ENCODE assay signal across 1 cellular context in genomic region chr10:14543048-14543903, GRCh38.
TF ChIP-seq lines count a peak whose summit lies in the region.

No MANE protein-coding gene starts in this region.

TF ChIP-seq in GM23338, 12 proteins besides CTCF, POLR2A, EP300 and RAD21 (continued from another document):
- TF ChIP-seq ZNF462 (CRISPR knock-in tag; IDR thresholded peaks at IDR 0.05) (no peak), ETS1 (IDR thresholded peaks at IDR 0.05) (no peak)
